Comparison of ENCODE assay signal across 8 cellular contexts in the genomic region with DNA sequence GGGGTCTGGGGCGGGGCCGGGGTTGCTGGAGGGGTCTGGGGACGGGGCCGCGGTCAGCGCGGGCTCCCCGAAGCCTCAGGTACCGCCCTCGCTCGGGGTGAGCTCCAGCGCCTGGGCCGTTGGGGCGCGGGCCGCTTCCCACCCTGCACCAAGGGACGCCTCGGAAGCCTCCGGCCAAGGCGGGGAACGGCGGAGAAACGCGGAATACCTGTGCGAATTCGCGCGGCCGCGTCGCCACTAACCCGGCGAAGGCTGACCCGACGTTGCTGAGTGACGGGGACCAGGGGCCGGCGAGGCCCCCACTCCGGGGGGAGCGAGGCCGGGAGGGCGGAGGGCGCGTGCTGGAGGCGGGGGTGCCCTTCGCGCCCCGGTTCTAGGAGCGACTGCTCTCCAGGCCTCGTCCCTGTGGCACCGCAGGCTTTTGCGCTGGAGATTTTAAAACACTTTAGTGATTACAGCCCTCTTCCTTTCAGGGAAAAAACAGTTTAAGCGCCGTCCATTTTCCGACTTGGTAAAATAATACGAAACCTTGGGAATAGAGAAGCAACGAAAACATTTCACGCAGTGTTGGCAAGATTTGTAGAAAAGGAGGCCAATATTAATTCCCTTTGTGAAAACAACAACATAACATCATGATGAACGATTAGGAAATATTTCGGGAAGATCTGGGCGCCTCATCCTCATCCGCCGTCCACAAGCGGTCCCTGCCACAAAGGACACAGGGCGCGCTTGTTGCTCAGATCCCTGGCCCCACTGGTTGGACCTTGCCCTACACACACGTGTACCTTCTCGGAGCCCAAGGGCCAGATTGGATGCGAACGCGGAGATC. TPM values are rescaled to one million over a fixed set of nuclear protein-coding genes. Genes with fewer than 3 reads are reported as not detected.
DNase-seq lines count a peak whose midpoint lies in the region; ATAC-seq, FAIRE-seq and TF ChIP-seq lines count a peak whose summit lies in the region.

No MANE protein-coding gene starts in this region.

- H3K4me1 ChIP-seq in A549 (peaks cover 3% of the 10 kb centered on the region; the same call in 2 of the 3 replicates), GM23338 (ENCODE audit: insufficient read depth) (peaks cover 22% of the 10 kb centered on the region), iPS-15b (ENCODE audit: control insufficient read depth, insufficient read depth, low read length) (peaks cover 3% of the 10 kb centered on the region), smooth muscle cell (ENCODE audit: low read depth) (peaks cover 23% of the 10 kb centered on the region)

- no peaks in the 10 kb centered on the region for H3K9me2 ChIP-seq in GM23338 (ENCODE audit: insufficient read depth)

- TF ChIP-seq RAD21 in A549 (conservative IDR thresholded peaks at IDR 0.05 in 1 of 2, IDR thresholded peaks at IDR 0.05 in 1 of 2) = no peak

- H3K4me2 ChIP-seq in A549 (peak overlapping the region; percentile 94), GM23338 (peak overlapping the region; percentile 82), smooth muscle cell (peak overlapping the region; percentile 96)

- peaks cover 30% of the 10 kb centered on the region for H3K79me2 ChIP-seq in GM23338 (replicated peaks; ENCODE audit: insufficient read depth)
- no peaks in the 10 kb centered on the region for H3K79me2 ChIP-seq in smooth muscle cell (ENCODE audit: low read depth)

- H3K4me3 Mint-ChIP-seq in GM23338 = peak overlapping the region; percentile 81
- H3K4me3 Mint-ChIP-seq in activated T-cell treated with anti-CD3 and anti-CD28 coated beads, Interleukin-2, amount 50 U/mL, for 72 hours = peak overlapping the region; percentile 67 to 70

- H3K36me3 Mint-ChIP-seq in GM23338 (ENCODE audit: low read depth) = no peaks in the 10 kb centered on the region
- H3K36me3 Mint-ChIP-seq in activated T-cell treated with anti-CD3 and anti-CD28 coated beads, Interleukin-2, amount 50 U/mL, for 72 hours (ENCODE audit: insufficient read depth in 2 of 2) = peaks cover 1 to 8% of the 10 kb centered on the region in 2 donors

- H3K9ac ChIP-seq in iPS-15b (ENCODE audit: low read depth, low read length) (no peak overlapping the region), smooth muscle cell (ENCODE audit: low read depth) (no peak overlapping the region)

- peaks cover 36% of the 10 kb centered on the region for H3K4me1 Mint-ChIP-seq in GM23338
- H3K4me1 Mint-ChIP-seq in activated T-cell treated with anti-CD3 and anti-CD28 coated beads, Interleukin-2, amount 50 U/mL, for 72 hours (ENCODE audit: low read depth) = peaks cover 20% of the 10 kb centered on the region

- CTCF ChIA-PET in A549 (lab: Yijun Ruan, JAX) = no interaction called here

- H3K27me3 Mint-ChIP-seq in GM23338 (ENCODE audit: insufficient read depth, low read depth, poor library complexity) = peaks cover 30% of the 10 kb centered on the region
- peaks cover 75% of the 10 kb centered on the region for H3K27me3 Mint-ChIP-seq in activated T-cell treated with anti-CD3 and anti-CD28 coated beads, Interleukin-2, amount 50 U/mL, for 72 hours (ENCODE audit: low read depth)

- H3K36me3 ChIP-seq in GM23338 (ENCODE audit: insufficient read depth) (no peaks in the 10 kb centered on the region), iPS-15b (ENCODE audit: control insufficient read depth, insufficient read depth, low read length) (no peaks in the 10 kb centered on the region), smooth muscle cell (ENCODE audit: low read depth) (no peaks in the 10 kb centered on the region)

- TF ChIP-seq POLR2A in A549 (IDR thresholded peaks at IDR 0.05; ENCODE audit: low read length) = no peak

- H3K9me3 ChIP-seq in A549 (no peaks in the 10 kb centered on the region), iPS-15b (ENCODE audit: control insufficient read depth, insufficient read depth, low read length) (no peaks in the 10 kb centered on the region), smooth muscle cell (replicated peaks; ENCODE audit: low read depth) (no peaks in the 10 kb centered on the region)

- DNase-seq in A549 (ENCODE audit: low read depth in 1 of 2, low spot score in 1 of 2) (peak in 1 of 2 experiments; percentile 17), GM23338 (ENCODE audit: low spot score) (peak; percentile 86), smooth muscle cell (lab: John Stamatoyannopoulos, UW; ENCODE audit: unreplicated experiment) (no peak), urothelium cell line (ENCODE audit: low spot score) (no peak)
- DNase-seq in activated T-cell treated with anti-CD3 and anti-CD28 coated beads, Interleukin-2, amount 50 U/mL, for 72 hours = peak; percentile 27 to 31

- 67% methylated on average over 41 of the region's 71 CpGs for WGBS in A549 (ENCODE audit: missing lambda C conversion rate)
- 6% methylated on average over 54 of the region's 71 CpGs for WGBS in smooth muscle cell (ENCODE audit: low lambda C conversion rate)

- H3K27me3 ChIP-seq in GM23338 (ENCODE audit: insufficient read depth) = peaks cover 19% of the 10 kb centered on the region
- H3K27me3 ChIP-seq in iPS-15b (ENCODE audit: control insufficient read depth, insufficient read depth, low read length) = no peaks in the 10 kb centered on the region
- H3K27me3 ChIP-seq in smooth muscle cell (ENCODE audit: low read depth) = peaks cover 56% of the 10 kb centered on the region

- TF ChIP-seq CTCF in A549 (IDR thresholded peaks at IDR 0.05) (no peak), GM23338 (conservative IDR thresholded peaks at IDR 0.05; ENCODE audit: low read depth in 2 of 2) (no peak), smooth muscle cell (IDR thresholded peaks at IDR 0.05; ENCODE audit: borderline replicate concordance, insufficient read depth, poor library complexity, severe bottlenecking) (no peak)

- no peak for TF ChIP-seq EP300 in A549 (IDR thresholded peaks at IDR 0.05)

- H3K27ac ChIP-seq in A549 (peak overlapping the region; percentile 73 to 95), GM23338 (ENCODE audit: low read depth) (peak overlapping the region; percentile 93), smooth muscle cell (ENCODE audit: low read depth) (no peak overlapping the region)

- FAIRE-seq in A549 (lab: Jason Lieb, UNC) (no peak), urothelium cell line (lab: Jason Lieb, UNC) (no peak)

- H2AFZ ChIP-seq in GM23338 (peak overlapping the region; percentile 83), smooth muscle cell (ENCODE audit: low read depth) (peak overlapping the region; percentile 38)

- POLR2A ChIA-PET in A549 (lab: Yijun Ruan, JAX) = no interaction called here

- peaks cover 8% of the 10 kb centered on the region; the same call in 1 of the 2 replicates for H4K20me1 ChIP-seq in GM23338 (replicated peaks; ENCODE audit: insufficient read depth)
- no peaks in the 10 kb centered on the region for H4K20me1 ChIP-seq in smooth muscle cell (ENCODE audit: low read depth)

- ATAC-seq in A549 (peak; percentile 68 to 73; a peak in 5 of 6 replicates), GM23338 (peak; percentile 86), HG03139 (IDR thresholded peaks at IDR 0.05; ENCODE audit: unreplicated experiment) (no peak), HG03442 (IDR thresholded peaks at IDR 0.05; ENCODE audit: unreplicated experiment) (no peak)
- peak; percentile 40 to 44 for ATAC-seq in activated T-cell treated with anti-CD3 and anti-CD28 coated beads, Interleukin-2, amount 50 U/mL, for 72 hours (replicated peaks in 1 of 2)

- H3K4me3 ChIP-seq in A549 (peak overlapping the region; percentile 85), GM23338 (peak overlapping the region; percentile 64), iPS-15b (ENCODE audit: low read depth, low read length) (peak overlapping the region; percentile 39), smooth muscle cell (peak overlapping the region; percentile 58)

- H3K27ac Mint-ChIP-seq in GM23338 = peak overlapping the region; percentile 47
- H3K27ac Mint-ChIP-seq in activated T-cell treated with anti-CD3 and anti-CD28 coated beads, Interleukin-2, amount 50 U/mL, for 72 hours = no peak overlapping the region

- H3F3A ChIP-seq in GM23338 (replicated peaks; ENCODE audit: low read depth) = no peaks in the 10 kb centered on the region; the same call in 1 of the 2 replicates
- H3F3A ChIP-seq in smooth muscle cell (ENCODE audit: low read depth) = no peaks in the 10 kb centered on the region

- H3K9me3 Mint-ChIP-seq in GM23338 = no peaks in the 10 kb centered on the region
- peaks cover 0 to 4% of the 10 kb centered on the region in 2 donors for H3K9me3 Mint-ChIP-seq in activated T-cell treated with anti-CD3 and anti-CD28 coated beads, Interleukin-2, amount 50 U/mL, for 72 hours

TF ChIP-seq in A549, 52 proteins besides CTCF, POLR2A, EP300 and RAD21 (continues in another document):
- TF ChIP-seq, protein P1, sequence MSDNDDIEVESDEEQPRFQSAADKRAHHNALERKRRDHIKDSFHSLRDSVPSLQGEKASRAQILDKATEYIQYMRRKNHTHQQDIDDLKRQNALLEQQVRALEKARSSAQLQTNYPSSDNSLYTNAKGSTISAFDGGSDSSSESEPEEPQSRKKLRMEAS (IDR thresholded peaks at IDR 0.05) = peak; percentile 21; the same call in 1 of the 2 replicates
- no peak for TF ChIP-seq RFX5 (IDR thresholded peaks at IDR 0.05)

TF ChIP-seq in GM23338, 12 proteins besides CTCF, POLR2A, EP300 and RAD21 (continues in another document):
- no peak for TF ChIP-seq EZH2phosphoT487 (IDR thresholded peaks at IDR 0.05; ENCODE audit: unreplicated experiment)
- no peak for TF ChIP-seq ZNF331 (CRISPR knock-in tag; IDR thresholded peaks at IDR 0.05; ENCODE audit: low read depth)
- TF ChIP-seq POLR2AphosphoS5 (IDR thresholded peaks at IDR 0.05; ENCODE audit: low read depth) = peak; percentile 75

RNA-seq across cellular contexts. Expression of a gene that starts 1.0 kb away (rescaled TPM):
- 16.3 and 18.7 TPM in 2 replicates for polyA plus RNA-seq in A549 (2011; rRNA removed)
- polyA plus RNA-seq in A549 (2012; cell fraction: cytosol; rRNA removed) = 10.3 and 12.7 TPM in 2 replicates
- 3.6 and 4.9 TPM in 2 replicates for polyA plus RNA-seq in A549 (2012; cell fraction: nucleus; rRNA removed)
- polyA plus RNA-seq in A549 (2017; fragmentation: RNase III; extraction: RNeasy Plus Mini Kit Qiagen cat#74134 plus additional on column Dnase treatment) = 8.1 to 10.5 TPM (median 9.9 TPM) in 3 replicates
- 14.7 and 15.0 TPM in 2 replicates for polyA minus RNA-seq in A549 (2011; rRNA and poly(A)+ RNA removed)
- total RNA-seq in GM23338 (2014; rRNA removed; shearing (Covaris generic)) = 49.2 and 53.5 TPM in 2 replicates
- polyA plus RNA-seq in GM23338 (2016; fragmentation: Nextera tagmentation; extraction: Ambion mirVana) = 37.9 and 40.2 TPM in 2 replicates
- total RNA-seq in activated T-cell treated with anti-CD3 and anti-CD28 coated beads, Interleukin-2, amount 50 U/mL, for 72 hours = 10 to 100 TPM; 13.9 to 20.4 TPM
- 0.58 and 3.1 TPM in 2 replicates for total RNA-seq in smooth muscle cell
- 2.6 and 2.7 TPM in 2 replicates for polyA plus RNA-seq in smooth muscle cell

Comparison
In these comparisons a context has a peak if more than half of its experiments do, and no peak if none do; other contexts are left out.
1. ATAC-seq: peak in A549 (2 of 2), GM23338 (single experiment) and activated T-cell treated with anti-CD3 and anti-CD28 coated beads, Interleukin-2, amount 50 U/mL, for 72 hours (2 of 2); none in HG03139 (single experiment) and HG03442 (single experiment).
2. DNase-seq: peak in GM23338 (single experiment) and activated T-cell treated with anti-CD3 and anti-CD28 coated beads, Interleukin-2, amount 50 U/mL, for 72 hours (2 of 2); none in smooth muscle cell (single experiment) and urothelium cell line (single experiment).
3. Peak in every context shown above with its lines, with median percentiles within 50 percentile points of each other: H3K4me2 ChIP-seq and H3K4me3 ChIP-seq.